In genomic region chr11:124070906-124071621, GRCh38 we compare ENCODE assay signal across 8 cellular contexts. TPM values are rescaled to one million over a fixed set of nuclear protein-coding genes. Genes with fewer than 3 reads are reported as not detected.
DNase-seq lines count a peak whose midpoint lies in the region; ATAC-seq, FAIRE-seq and TF ChIP-seq lines count a peak whose summit lies in the region.

No MANE protein-coding gene starts in this region.

- no peak overlapping the region for H3K9ac ChIP-seq in PC-3 (ENCODE audit: low read length)

- DNase-seq in D721Med (ENCODE audit: insufficient read length, low spot score), result no peak
- DNase-seq in PC-3, result peak; percentile 74
- peak; percentile 73 for DNase-seq in activated T-cell treated with anti-CD3 and anti-CD28 coated beads, Interleukin-2, amount 50 U/mL, for 24 hours
- peak; percentile 79 for DNase-seq in fibroblast of mammary gland (ENCODE audit: low read depth)
- peak; percentile 66 for DNase-seq in osteoblast (ENCODE audit: insufficient read length, low spot score, missing footprints)
- DNase-seq in tibial nerve (ENCODE audit: low spot score in 2 of 2), result peak; percentile 30 to 53

- peaks cover 18% of the 10 kb centered on the region for H3K4me1 Mint-ChIP-seq in activated T-cell treated with anti-CD3 and anti-CD28 coated beads, Interleukin-2, amount 50 U/mL, for 24 hours (ENCODE audit: low read depth)

- H3K4me3 ChIP-seq in PC-3 (ENCODE audit: low read length) (no peak overlapping the region), fibroblast of mammary gland (ENCODE audit: control insufficient read depth, low read depth, low read length) (no peak overlapping the region), osteoblast (ENCODE audit: insufficient read depth, low read length) (no peak overlapping the region), tibial nerve (no peak overlapping the region)

- no TSS peak for BruUV-seq in PC-3 (replicated peaks; lab: Mats Ljungman, UMichigan)

- H3K4me2 ChIP-seq in PC-3 (ENCODE audit: low read length), result no peak overlapping the region
- no peak overlapping the region for H3K4me2 ChIP-seq in osteoblast (ENCODE audit: insufficient read depth, low read length)

- ATAC-seq in GM19463 (IDR thresholded peaks at IDR 0.05; ENCODE audit: unreplicated experiment) (peak; percentile 71), HG03558 (IDR thresholded peaks at IDR 0.05; ENCODE audit: extremely low read depth, unreplicated experiment) (peak; percentile 78), PC-3 (peak; percentile 43; the same call in 1 of the 2 replicates)

- no peaks in the 10 kb centered on the region for H3K4me1 ChIP-seq in PC-3 (ENCODE audit: insufficient read depth, low read length)
- no peaks in the 10 kb centered on the region for H3K4me1 ChIP-seq in osteoblast (ENCODE audit: insufficient read depth, low read length)
- peaks cover 0 to 27% (median 3%) of the 10 kb centered on the region in 4 donors for H3K4me1 ChIP-seq in tibial nerve

- TF ChIP-seq EP300 in tibial nerve (IDR thresholded peaks at IDR 0.05), result no peak

- H3K27ac ChIP-seq in PC-3 (ENCODE audit: low read length) (no peak overlapping the region), osteoblast (ENCODE audit: low read depth, low read length) (no peak overlapping the region), tibial nerve (no peak overlapping the region)

- no peaks in the 10 kb centered on the region for H3K9me2 ChIP-seq in PC-3 (replicated peaks; ENCODE audit: low read length)

- peaks cover 71% of the 10 kb centered on the region for H3K27me3 Mint-ChIP-seq in activated T-cell treated with anti-CD3 and anti-CD28 coated beads, Interleukin-2, amount 50 U/mL, for 24 hours

- intact Hi-C loops in PC-3 (cut with micrococcal nuclease), result loop anchor here (1.0 kb wide), 2 partner anchors 124 to 259 kb away; no protein-coding TSS in a partner anchor

- H3K36me3 Mint-ChIP-seq in activated T-cell treated with anti-CD3 and anti-CD28 coated beads, Interleukin-2, amount 50 U/mL, for 24 hours (ENCODE audit: low read depth), result no peaks in the 10 kb centered on the region

- H4K20me1 ChIP-seq in PC-3 (ENCODE audit: low read length) (no peaks in the 10 kb centered on the region), osteoblast (ENCODE audit: insufficient read depth, low read length) (no peaks in the 10 kb centered on the region)

- H3K27ac Mint-ChIP-seq in activated T-cell treated with anti-CD3 and anti-CD28 coated beads, Interleukin-2, amount 50 U/mL, for 24 hours, result no peak overlapping the region

- H3K79me2 ChIP-seq in PC-3 (ENCODE audit: low read length), result no peaks in the 10 kb centered on the region
- H3K79me2 ChIP-seq in osteoblast (ENCODE audit: insufficient read depth, low read length), result no peaks in the 10 kb centered on the region

- WGBS in tibial nerve, 2 donors, result 2 to 9% methylated on average over 8 of the region's 8 CpGs

- H2AFZ ChIP-seq in PC-3 (ENCODE audit: low read length) (no peak overlapping the region), osteoblast (ENCODE audit: low read length) (no peak overlapping the region)

- POLR2A ChIA-PET in PC-3 (lab: Charles Lee; ENCODE audit: unreplicated experiment), result no interaction called here

- CTCF ChIA-PET in PC-3 (lab: Charles Lee), result interaction anchor here (0.5 to 1.5 kb wide), 5 partner anchors 14 to 239 kb away, joined by 3 to 8 read pairs (median 3); no protein-coding TSS in a partner anchor

- H3K27me3 ChIP-seq in PC-3 (ENCODE audit: low read length) (peaks cover 67% of the 10 kb centered on the region), osteoblast (ENCODE audit: insufficient read depth, low read length) (no peaks in the 10 kb centered on the region), tibial nerve (peaks cover 0 to 16% of the 10 kb centered on the region in 2 donors)

- no peaks in the 10 kb centered on the region for H3K36me3 ChIP-seq in PC-3 (ENCODE audit: low read depth, low read length)
- no peaks in the 10 kb centered on the region for H3K36me3 ChIP-seq in osteoblast (ENCODE audit: insufficient read depth, low read length)
- no peaks in the 10 kb centered on the region for H3K36me3 ChIP-seq in tibial nerve

- H3K9me3 Mint-ChIP-seq in activated T-cell treated with anti-CD3 and anti-CD28 coated beads, Interleukin-2, amount 50 U/mL, for 24 hours, result no peaks in the 10 kb centered on the region

- H3K4me3 Mint-ChIP-seq in activated T-cell treated with anti-CD3 and anti-CD28 coated beads, Interleukin-2, amount 50 U/mL, for 24 hours, result no peak overlapping the region

- TF ChIP-seq POLR2A in tibial nerve (IDR thresholded peaks at IDR 0.05), result no peak

- no peaks in the 10 kb centered on the region for H3K9me3 ChIP-seq in PC-3 (ENCODE audit: low read length)
- no peaks in the 10 kb centered on the region for H3K9me3 ChIP-seq in osteoblast (ENCODE audit: low read depth, low read length)
- H3K9me3 ChIP-seq in tibial nerve, result no peaks in the 10 kb centered on the region

- peak; percentile 67 for FAIRE-seq in D721Med (lab: Jason Lieb, UNC)

- no peaks in the 10 kb centered on the region for H3F3A ChIP-seq in PC-3 (ENCODE audit: low read length, unreplicated experiment)

- TF ChIP-seq CTCF in D721Med (IDR thresholded peaks at IDR 0.05; ENCODE audit: insufficient read depth, missing control alignments), result peak; percentile 77
- TF ChIP-seq CTCF in PC-3 (conservative IDR thresholded peaks at IDR 0.05; ENCODE audit: low read depth, low read length), result peak; percentile 93
- peak; percentile 71 for TF ChIP-seq CTCF in fibroblast of mammary gland (conservative IDR thresholded peaks at IDR 0.05; ENCODE audit: control insufficient read depth, insufficient read depth, low read depth, low read length)
- peak; percentile 80 for TF ChIP-seq CTCF in osteoblast (IDR thresholded peaks at IDR 0.05; ENCODE audit: extremely low read depth, low read depth, low read length)
- peak; percentile 56 to 76 (median 68) for TF ChIP-seq CTCF in tibial nerve (IDR thresholded peaks at IDR 0.05)

RNA-seq across cellular contexts. Expression of gene OR10G7, which starts 29.9 kb away (rescaled TPM):
- total RNA-seq in PC-3 (2014; rRNA removed) (not detected in 2 replicates), osteoblast (not detected in 2 replicates), tibial nerve (not detected)

RNA-seq across cellular contexts. Expression of gene VWA5A, which starts 44.2 kb away (rescaled TPM):
- 0.17 TPM in 1 of 2 replicates, not detected in the other for total RNA-seq in PC-3 (2014; rRNA removed)
- total RNA-seq in osteoblast, result 12.3 and 17.4 TPM in 2 replicates
- 10 to 100 TPM; 17.0 to 22.5 (median 19.9) TPM for total RNA-seq in tibial nerve

RNA-seq across cellular contexts. Expression of gene OR10G8, which starts 44.5 kb away (rescaled TPM):
- total RNA-seq in PC-3 (2014; rRNA removed) (not detected in 2 replicates), osteoblast (not detected in 2 replicates), tibial nerve (not detected)

RNA-seq across cellular contexts. Expression of gene OR10G9, which starts 48.3 kb away (rescaled TPM):
- total RNA-seq in PC-3 (2014; rRNA removed), result not detected in 2 replicates
- not detected in 2 replicates for total RNA-seq in osteoblast
- not detected for total RNA-seq in tibial nerve

RNA-seq across cellular contexts. Expression of gene OR10G4, which starts 58.3 kb away (rescaled TPM):
- not detected in 2 replicates for total RNA-seq in PC-3 (2014; rRNA removed)
- total RNA-seq in osteoblast, result not detected in 2 replicates
- not detected for total RNA-seq in tibial nerve

Comparison
In these comparisons a context has a peak if more than half of its experiments do, and no peak if none do; other contexts are left out.
1. RNA of gene VWA5A, which starts 44.2 kb away (total RNA-seq): 17.0 to 22.5 TPM in tibial nerve and 12.3 to 17.4 TPM in osteoblast; 0.17 TPM in PC-3; every median in the first group is over 10 times any median in the second.
2. Peak in every context shown above with its lines, with median percentiles within 50 percentile points of each other: CTCF ChIP-seq and ATAC-seq.